Comparison of ENCODE assay signal across 23 cellular contexts in the genomic region with DNA sequence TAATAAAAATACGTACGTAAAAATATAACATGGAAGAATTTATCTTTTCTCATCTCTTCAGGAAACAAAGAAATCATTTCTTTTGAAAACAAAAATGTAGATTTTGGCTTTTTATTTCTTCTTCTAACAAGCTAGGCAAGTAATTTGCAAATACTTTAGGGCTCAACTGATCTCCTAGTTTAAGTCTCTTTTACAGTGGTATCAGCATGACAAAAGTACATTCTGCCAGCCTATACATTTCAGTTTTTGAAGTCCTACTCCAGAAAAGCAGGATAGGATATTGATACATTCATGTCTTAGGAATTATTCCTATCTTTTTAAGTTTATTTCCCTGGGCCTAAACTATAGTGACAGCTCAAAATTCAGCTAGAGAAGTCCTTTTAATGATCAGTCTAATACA.
"Had no signal": no experiment of that assay in that cellular context is flagged by ENCODE, and none has a peak within 500 bp of the region (broad histone marks: within the 10 kb centered on the region; RNA-seq: fewer than 3 reads in every experiment).

No MANE protein-coding gene starts in this region.

- H3K4me3 ChIP-seq: esophagus muscularis mucosa, gastroesophageal sphincter, left lung, psoas muscle, spleen, testis, tibial nerve, upper lobe of right lung, vagina had no signal

- ATAC-seq: gastroesophageal sphincter; left lung; stimulated activated memory B cell treated with anti-CD40 and anti-IgM and Interleukin-4, amounts not matched to agents 10 μg/mL and 1 μg/mL and 100 μg/mL, for 72 hours; upper lobe of right lung had no signal

- H3K9me3 ChIP-seq: esophagus muscularis mucosa, gastroesophageal sphincter, left lung, psoas muscle, spleen, testis, tibial nerve, upper lobe of right lung, vagina had no signal

- H3K27ac ChIP-seq: epithelial cell of prostate, parathyroid adenoma, psoas muscle, spleen, upper lobe of right lung, vagina had no signal

- H3K27me3 ChIP-seq: esophagus muscularis mucosa, gastroesophageal sphincter, left lung, spleen, testis, tibial nerve, upper lobe of right lung, vagina had no signal

- H3K4me1 Mint-ChIP-seq: stimulated activated memory B cell treated with anti-CD40 and anti-IgM and Interleukin-4, amounts not matched to agents 10 μg/mL and 1 μg/mL and 100 μg/mL, for 72 hours had no signal

- DNase-seq: effector memory CD4-positive, alpha-beta T cell; hippocampal formation; left lung; mesendoderm; naive B cell; occipital lobe; psoas muscle; retina; spleen; stimulated activated CD4-positive, alpha-beta T cell treated with anti-CD3 and anti-CD28 coated beads, Interleukin-15, amount 100 ng/mL, for 24 hours; stimulated activated CD4-positive, alpha-beta T cell treated with anti-CD3 and anti-CD28 coated beads, Interleukin-1b, Interleukin-23, amount 100 ng/mL, for 48 hours; stimulated activated CD4-positive, alpha-beta T cell treated with anti-CD3 and anti-CD28 coated beads, Interleukin-4, amount 100 ng/mL, for 24 hours; testis; upper lobe of right lung had no signal

- H3K4me3 Mint-ChIP-seq: naive B cell; nephron; stimulated activated memory B cell treated with anti-CD40 and anti-IgM and Interleukin-4, amounts not matched to agents 10 μg/mL and 1 μg/mL and 100 μg/mL, for 72 hours; stimulated activated naive CD8-positive, alpha-beta T cell treated with anti-CD3 and anti-CD28 coated beads, Interleukin-15, Interleukin-2, amounts not matched to agents 100 ng/mL and 50 ng/mL, for 24 hours had no signal

- H3K9ac ChIP-seq: parathyroid adenoma had no signal

- H3K27ac Mint-ChIP-seq: naive B cell; stimulated activated memory B cell treated with anti-CD40 and anti-IgM and Interleukin-4, amounts not matched to agents 10 μg/mL and 1 μg/mL and 100 μg/mL, for 72 hours; stimulated activated naive CD8-positive, alpha-beta T cell treated with anti-CD3 and anti-CD28 coated beads, Interleukin-15, Interleukin-2, amounts not matched to agents 100 ng/mL and 50 ng/mL, for 24 hours had no signal

- H3K9me3 Mint-ChIP-seq: naive B cell; nephron; stimulated activated memory B cell treated with anti-CD40 and anti-IgM and Interleukin-4, amounts not matched to agents 10 μg/mL and 1 μg/mL and 100 μg/mL, for 72 hours; stimulated activated naive CD8-positive, alpha-beta T cell treated with anti-CD3 and anti-CD28 coated beads, Interleukin-15, Interleukin-2, amounts not matched to agents 100 ng/mL and 50 ng/mL, for 24 hours had no signal

- H3K27me3 Mint-ChIP-seq: naive B cell; stimulated activated memory B cell treated with anti-CD40 and anti-IgM and Interleukin-4, amounts not matched to agents 10 μg/mL and 1 μg/mL and 100 μg/mL, for 72 hours; stimulated activated naive CD8-positive, alpha-beta T cell treated with anti-CD3 and anti-CD28 coated beads, Interleukin-15, Interleukin-2, amounts not matched to agents 100 ng/mL and 50 ng/mL, for 24 hours had no signal

- H3K4me1 ChIP-seq: left lung, parathyroid adenoma, spleen, upper lobe of right lung, vagina had no signal
